ENCODE assay signal across 1 cellular context in the genomic region with DNA sequence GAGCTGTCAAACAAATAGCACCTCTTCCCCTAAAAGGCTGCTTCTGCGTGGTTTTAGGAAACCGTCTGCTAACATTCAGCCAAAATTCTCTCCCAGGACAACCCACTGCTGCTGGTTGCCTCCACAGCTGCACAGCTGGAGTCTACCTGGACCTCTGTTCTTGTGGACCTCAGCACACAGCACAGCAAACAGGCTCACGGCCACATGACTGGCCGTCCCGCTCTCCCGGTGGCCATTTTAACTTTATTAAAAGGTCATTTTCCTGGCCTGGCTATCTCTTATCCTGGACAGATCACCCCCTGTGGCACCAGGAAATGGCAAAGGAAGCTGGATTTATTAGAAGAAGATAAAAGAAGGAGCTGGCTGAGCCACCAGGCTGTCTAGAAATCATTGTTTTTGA.
TF ChIP-seq lines count a peak whose summit lies in the region.

No MANE protein-coding gene starts in this region.

TF ChIP-seq in K562, 482 proteins besides CTCF, POLR2A, EP300 and RAD21 (continued from another document):
- no peak for TF ChIP-seq NFYB (IDR thresholded peaks at IDR 0.05; ENCODE audit: extremely low read depth, insufficient read length)
- TF ChIP-seq, protein P1, sequence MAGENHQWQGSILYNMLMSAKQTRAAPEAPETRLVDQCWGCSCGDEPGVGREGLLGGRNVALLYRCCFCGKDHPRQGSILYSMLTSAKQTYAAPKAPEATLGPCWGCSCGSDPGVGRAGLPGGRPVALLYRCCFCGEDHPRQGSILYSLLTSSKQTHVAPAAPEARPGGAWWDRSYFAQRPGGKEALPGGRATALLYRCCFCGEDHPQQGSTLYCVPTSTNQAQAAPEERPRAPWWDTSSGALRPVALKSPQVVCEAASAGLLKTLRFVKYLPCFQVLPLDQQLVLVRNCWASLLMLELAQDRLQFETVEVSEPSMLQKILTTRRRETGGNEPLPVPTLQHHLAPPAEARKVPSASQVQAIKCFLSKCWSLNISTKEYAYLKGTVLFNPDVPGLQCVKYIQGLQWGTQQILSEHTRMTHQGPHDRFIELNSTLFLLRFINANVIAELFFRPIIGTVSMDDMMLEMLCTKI (IDR thresholded peaks at IDR 0.05; ENCODE audit: partially characterized antibody) = no peak
- TF ChIP-seq, protein P2, sequence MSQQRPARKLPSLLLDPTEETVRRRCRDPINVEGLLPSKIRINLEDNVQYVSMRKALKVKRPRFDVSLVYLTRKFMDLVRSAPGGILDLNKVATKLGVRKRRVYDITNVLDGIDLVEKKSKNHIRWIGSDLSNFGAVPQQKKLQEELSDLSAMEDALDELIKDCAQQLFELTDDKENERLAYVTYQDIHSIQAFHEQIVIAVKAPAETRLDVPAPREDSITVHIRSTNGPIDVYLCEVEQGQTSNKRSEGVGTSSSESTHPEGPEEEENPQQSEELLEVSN (IDR thresholded peaks at IDR 0.05; ENCODE audit: borderline replicate concordance in 1 of 2, extremely low read depth in 1 of 2, insufficient read depth in 1 of 2, insufficient read length in 1 of 2, low read depth in 1 of 2, low read length in 1 of 2, poor library complexity in 1 of 2, severe bottlenecking in 1 of 2) = peak in 1 of 2 experiments; percentile 67
- TF ChIP-seq HCFC1 (IDR thresholded peaks at IDR 0.05; ENCODE audit: low read depth, low read length) = no peak
- TF ChIP-seq SUPT5H (IDR thresholded peaks at IDR 0.05) = no peak
- TF ChIP-seq, protein P3, sequence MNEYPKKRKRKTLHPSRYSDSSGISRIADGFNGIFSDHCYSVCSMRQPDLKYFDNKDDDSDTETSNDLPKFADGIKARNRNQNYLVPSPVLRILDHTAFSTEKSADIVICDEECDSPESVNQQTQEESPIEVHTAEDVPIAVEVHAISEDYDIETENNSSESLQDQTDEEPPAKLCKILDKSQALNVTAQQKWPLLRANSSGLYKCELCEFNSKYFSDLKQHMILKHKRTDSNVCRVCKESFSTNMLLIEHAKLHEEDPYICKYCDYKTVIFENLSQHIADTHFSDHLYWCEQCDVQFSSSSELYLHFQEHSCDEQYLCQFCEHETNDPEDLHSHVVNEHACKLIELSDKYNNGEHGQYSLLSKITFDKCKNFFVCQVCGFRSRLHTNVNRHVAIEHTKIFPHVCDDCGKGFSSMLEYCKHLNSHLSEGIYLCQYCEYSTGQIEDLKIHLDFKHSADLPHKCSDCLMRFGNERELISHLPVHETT (CRISPR knock-in tag; conservative IDR thresholded peaks at IDR 0.05 in 1 of 2, IDR thresholded peaks at IDR 0.05 in 1 of 2) = 0 out of 4 replicates have a peak, but pooled peaks of 1 of the 2 experiments have one; percentile 49
- TF ChIP-seq ZNF77 (CRISPR knock-in tag; IDR thresholded peaks at IDR 0.05) = no peak
- TF ChIP-seq, protein P4, sequence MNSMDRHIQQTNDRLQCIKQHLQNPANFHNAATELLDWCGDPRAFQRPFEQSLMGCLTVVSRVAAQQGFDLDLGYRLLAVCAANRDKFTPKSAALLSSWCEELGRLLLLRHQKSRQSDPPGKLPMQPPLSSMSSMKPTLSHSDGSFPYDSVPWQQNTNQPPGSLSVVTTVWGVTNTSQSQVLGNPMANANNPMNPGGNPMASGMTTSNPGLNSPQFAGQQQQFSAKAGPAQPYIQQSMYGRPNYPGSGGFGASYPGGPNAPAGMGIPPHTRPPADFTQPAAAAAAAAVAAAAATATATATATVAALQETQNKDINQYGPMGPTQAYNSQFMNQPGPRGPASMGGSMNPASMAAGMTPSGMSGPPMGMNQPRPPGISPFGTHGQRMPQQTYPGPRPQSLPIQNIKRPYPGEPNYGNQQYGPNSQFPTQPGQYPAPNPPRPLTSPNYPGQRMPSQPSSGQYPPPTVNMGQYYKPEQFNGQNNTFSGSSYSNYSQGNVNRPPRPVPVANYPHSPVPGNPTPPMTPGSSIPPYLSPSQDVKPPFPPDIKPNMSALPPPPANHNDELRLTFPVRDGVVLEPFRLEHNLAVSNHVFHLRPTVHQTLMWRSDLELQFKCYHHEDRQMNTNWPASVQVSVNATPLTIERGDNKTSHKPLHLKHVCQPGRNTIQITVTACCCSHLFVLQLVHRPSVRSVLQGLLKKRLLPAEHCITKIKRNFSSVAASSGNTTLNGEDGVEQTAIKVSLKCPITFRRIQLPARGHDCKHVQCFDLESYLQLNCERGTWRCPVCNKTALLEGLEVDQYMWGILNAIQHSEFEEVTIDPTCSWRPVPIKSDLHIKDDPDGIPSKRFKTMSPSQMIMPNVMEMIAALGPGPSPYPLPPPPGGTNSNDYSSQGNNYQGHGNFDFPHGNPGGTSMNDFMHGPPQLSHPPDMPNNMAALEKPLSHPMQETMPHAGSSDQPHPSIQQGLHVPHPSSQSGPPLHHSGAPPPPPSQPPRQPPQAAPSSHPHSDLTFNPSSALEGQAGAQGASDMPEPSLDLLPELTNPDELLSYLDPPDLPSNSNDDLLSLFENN (IDR thresholded peaks at IDR 0.05; ENCODE audit: low read depth in 2 of 2, low read length in 2 of 2) = no peak
- TF ChIP-seq ZNF584 (CRISPR knock-in tag; IDR thresholded peaks at IDR 0.05; ENCODE audit: low read depth) = no peak; the same call in 1 of the 2 replicates
- TF ChIP-seq XRCC4 (IDR thresholded peaks at IDR 0.05; ENCODE audit: extremely low read depth, insufficient read depth, insufficient read length) = no peak
TF ChIP-seq in K562: peak in this region for 10.
